Comparison of ENCODE assay signal across 23 cellular contexts in the genomic region with DNA sequence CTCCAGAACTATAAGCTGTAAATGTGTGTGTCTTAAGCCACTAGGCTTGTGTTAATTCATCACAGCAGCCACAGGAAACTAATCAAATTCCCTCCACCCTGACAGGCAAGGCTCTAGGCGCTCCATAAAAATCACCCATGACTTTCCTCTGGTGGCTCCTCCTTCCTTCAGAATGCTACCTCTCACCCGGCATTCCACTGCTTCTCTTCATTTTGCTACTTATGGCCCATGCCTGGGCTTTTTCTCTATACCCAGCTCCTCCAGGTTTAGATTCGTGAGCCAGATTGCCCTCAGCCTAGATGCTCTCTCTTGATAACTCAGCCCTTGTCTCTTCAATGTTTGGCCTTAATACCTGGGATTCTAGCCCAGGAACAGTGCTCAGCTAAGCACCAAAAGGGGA. TPM values are rescaled to one million over a fixed set of nuclear protein-coding genes. Genes with fewer than 3 reads are reported as not detected.
DNase-seq lines count a peak whose midpoint lies in the region; ATAC-seq and TF ChIP-seq lines count a peak whose summit lies in the region.
"Had no signal": no experiment of that assay in that cellular context is flagged by ENCODE, and none has a peak within 500 bp of the region (broad histone marks: within the 10 kb centered on the region; RNA-seq: fewer than 3 reads in every experiment).

No MANE protein-coding gene starts in this region.

- H3F3A ChIP-seq in PC-9 (ENCODE audit: insufficient read depth, low read depth): peaks cover 9% of the 10 kb centered on the region; the same call in 1 of the 2 replicates

- H3K4me2 ChIP-seq in PC-9: no peak overlapping the region
- H3K4me2 ChIP-seq: A549; BLaER1 treated with 17β-estradiol and CSF1 and Interleukin-3, amounts not matched to agents 10 nM and 100 nM had no signal

- 77 to 92% methylated on average over 3 of the region's 3 CpGs for WGBS in body of pancreas, 2 donors

- no peaks in the 10 kb centered on the region for H3K36me3 ChIP-seq in PC-9 (ENCODE audit: low read depth)
- H3K36me3 ChIP-seq in body of pancreas (replicated peaks in 1 of 2; ENCODE audit: insufficient read depth in 1 of 2, low read depth in 2 of 2): no peaks in the 10 kb centered on the region
- H3K36me3 ChIP-seq: BLaER1 treated with 17β-estradiol and CSF1 and Interleukin-3, amounts not matched to agents 10 nM and 100 nM had no signal

- H3K27ac ChIP-seq in PC-9: peak overlapping the region; percentile 25
- H3K27ac ChIP-seq in body of pancreas: no peak overlapping the region
- H3K27ac ChIP-seq: 22Rv1; A549; BLaER1 treated with 17β-estradiol and CSF1 and Interleukin-3, amounts not matched to agents 10 nM and 100 nM; C4-2B had no signal

- CTCF ChIA-PET in activated naive CD4-positive, alpha-beta T cell treated with anti-CD3 and anti-CD28 coated beads, Interleukin-2, amount 10 ng/mL, durations not matched to agents 7 days and 5 days (lab: Charles Lee): no interaction called here
- CTCF ChIA-PET in PC-9 (lab: Charles Lee): no interaction called here

- no peak overlapping the region for H2AFZ ChIP-seq in PC-9

- TF ChIP-seq POLR2A in body of pancreas (IDR thresholded peaks at IDR 0.05): no peak

- H3K27ac Mint-ChIP-seq in activated naive CD4-positive, alpha-beta T cell treated with anti-CD3 and anti-CD28 coated beads, Interleukin-2, amount 10 ng/mL, durations not matched to agents 7 days and 5 days: peak overlapping the region; percentile 46
- H3K27ac Mint-ChIP-seq in neural crest cell (ENCODE audit: unreplicated experiment): peak overlapping the region; percentile 3
- H3K27ac Mint-ChIP-seq: B cell; CD4-positive, alpha-beta T cell; CD8-positive, alpha-beta T cell had no signal

- H3K9me3 Mint-ChIP-seq in activated naive CD4-positive, alpha-beta T cell treated with anti-CD3 and anti-CD28 coated beads, Interleukin-2, amount 10 ng/mL, durations not matched to agents 7 days and 5 days: no peaks in the 10 kb centered on the region
- H3K9me3 Mint-ChIP-seq in neural crest cell: no peaks in the 10 kb centered on the region
- H3K9me3 Mint-ChIP-seq: CD4-positive, alpha-beta T cell; CD8-positive, alpha-beta T cell had no signal

- no peaks in the 10 kb centered on the region for H3K4me1 Mint-ChIP-seq in activated naive CD4-positive, alpha-beta T cell treated with anti-CD3 and anti-CD28 coated beads, Interleukin-2, amount 10 ng/mL, durations not matched to agents 7 days and 5 days
- H3K4me1 Mint-ChIP-seq in neural crest cell: peaks cover 6% of the 10 kb centered on the region

- H3K4me3 Mint-ChIP-seq in activated naive CD4-positive, alpha-beta T cell treated with anti-CD3 and anti-CD28 coated beads, Interleukin-2, amount 10 ng/mL, durations not matched to agents 7 days and 5 days: no peak overlapping the region
- H3K4me3 Mint-ChIP-seq in neural crest cell: no peak overlapping the region
- H3K4me3 Mint-ChIP-seq: B cell; CD4-positive, alpha-beta T cell; CD8-positive, alpha-beta T cell had no signal

- no peak for TF ChIP-seq CTCF in PC-9 (conservative IDR thresholded peaks at IDR 0.05)
- no peak for TF ChIP-seq CTCF in neural crest cell (conservative IDR thresholded peaks at IDR 0.05)
- TF ChIP-seq CTCF in body of pancreas (IDR thresholded peaks at IDR 0.05): no peak

- H4K20me1 ChIP-seq in PC-9 (ENCODE audit: insufficient read depth): no peaks in the 10 kb centered on the region
- H4K20me1 ChIP-seq: BLaER1 treated with 17β-estradiol and CSF1 and Interleukin-3, amounts not matched to agents 10 nM and 100 nM had no signal

- H3K27me3 ChIP-seq in PC-9 (ENCODE audit: insufficient read depth, low read depth) (no peaks in the 10 kb centered on the region), body of pancreas (no peaks in the 10 kb centered on the region)
- H3K27me3 ChIP-seq: BLaER1 treated with 17β-estradiol and CSF1 and Interleukin-3, amounts not matched to agents 10 nM and 100 nM had no signal

- no peak for ATAC-seq in GM19328 (IDR thresholded peaks at IDR 0.05; ENCODE audit: unreplicated experiment)
- ATAC-seq in body of pancreas: no peak
- ATAC-seq: A549; CD8-positive, alpha-beta T cell; GM12878 had no signal

- BruUV-seq in PC-9 (replicated peaks; lab: Mats Ljungman, UMichigan): no TSS peak

- H3K4me1 ChIP-seq in PC-9 (replicated peaks; ENCODE audit: insufficient read depth): peaks cover 48% of the 10 kb centered on the region
- no peaks in the 10 kb centered on the region for H3K4me1 ChIP-seq in body of pancreas
- H3K4me1 ChIP-seq: A549 had no signal

- no peaks in the 10 kb centered on the region for H3K9me2 ChIP-seq in PC-9 (ENCODE audit: insufficient read depth)

- H3K4me3 ChIP-seq in PC-9 (no peak overlapping the region), body of pancreas (no peak overlapping the region)
- H3K4me3 ChIP-seq: A549; BLaER1 treated with 17β-estradiol and CSF1 and Interleukin-3, amounts not matched to agents 10 nM and 100 nM; GM12878 had no signal

- intact Hi-C loops in PC-9 (cut with micrococcal nuclease; ENCODE audit: unreplicated experiment): no loop called here
- intact Hi-C loops in body of pancreas (cut with DNase I): no loop called here

- peaks cover 14% of the 10 kb centered on the region for H3K27me3 Mint-ChIP-seq in activated naive CD4-positive, alpha-beta T cell treated with anti-CD3 and anti-CD28 coated beads, Interleukin-2, amount 10 ng/mL, durations not matched to agents 7 days and 5 days
- H3K27me3 Mint-ChIP-seq in neural crest cell (ENCODE audit: low read depth): peaks cover 2% of the 10 kb centered on the region

- H3K9me3 ChIP-seq in PC-9 (ENCODE audit: insufficient read depth, low read depth): peaks cover 5% of the 10 kb centered on the region; the same call in 1 of the 2 replicates
- no peaks in the 10 kb centered on the region for H3K9me3 ChIP-seq in body of pancreas
- H3K9me3 ChIP-seq: A549; BLaER1 treated with 17β-estradiol and CSF1 and Interleukin-3, amounts not matched to agents 10 nM and 100 nM had no signal

- POLR2A ChIA-PET in PC-9 (lab: Charles Lee; ENCODE audit: unreplicated experiment): interaction anchor here (0.6 kb wide), 2 partner anchors 14 to 116 kb away, joined by 3 to 4 read pairs; no protein-coding TSS in a partner anchor

- DNase-seq in activated naive CD4-positive, alpha-beta T cell treated with anti-CD3 and anti-CD28 coated beads, Interleukin-2, amount 10 ng/mL, durations not matched to agents 7 days and 5 days: no peak
- no peak for DNase-seq in activated naive CD4-positive, alpha-beta T cell treated with Interleukin-2 at 50 U/mL for 16 hours
- DNase-seq in PC-9 (no peak), neural crest cell (ENCODE audit: low read depth, low spot score) (no peak), LoVo (ENCODE audit: low spot score) (no peak), body of pancreas (no peak)
- DNase-seq: AML-193; CD4-positive, alpha-beta T cell; CD8-positive, alpha-beta T cell; DMS 273 treated with DMSO at 0.1 percent for 48 hours; DMS153; DMS53; DMS79; DND-41; EL; GDM1 had no signal

- no peaks in the 10 kb centered on the region for H3K36me3 Mint-ChIP-seq in activated naive CD4-positive, alpha-beta T cell treated with anti-CD3 and anti-CD28 coated beads, Interleukin-2, amount 10 ng/mL, durations not matched to agents 7 days and 5 days
- no peaks in the 10 kb centered on the region for H3K36me3 Mint-ChIP-seq in neural crest cell (ENCODE audit: low read depth)
- H3K36me3 Mint-ChIP-seq: CD8-positive, alpha-beta T cell had no signal

- no peaks in the 10 kb centered on the region for H3K79me2 ChIP-seq in PC-9 (ENCODE audit: low read depth)

RNA-seq across cellular contexts. Expression of gene MBNL2, which starts 36.4 kb away (rescaled TPM):
- total RNA-seq in PC-9 (2021): 57.7 and 91.3 TPM in 2 replicates
- 16.9 and 18.7 TPM in 2 replicates for total RNA-seq in neural crest cell
- 10 to 100 TPM; 47.5 to 50.8 TPM for total RNA-seq in body of pancreas
